ENCODE assay signal across 29 cellular contexts in the genomic region with DNA sequence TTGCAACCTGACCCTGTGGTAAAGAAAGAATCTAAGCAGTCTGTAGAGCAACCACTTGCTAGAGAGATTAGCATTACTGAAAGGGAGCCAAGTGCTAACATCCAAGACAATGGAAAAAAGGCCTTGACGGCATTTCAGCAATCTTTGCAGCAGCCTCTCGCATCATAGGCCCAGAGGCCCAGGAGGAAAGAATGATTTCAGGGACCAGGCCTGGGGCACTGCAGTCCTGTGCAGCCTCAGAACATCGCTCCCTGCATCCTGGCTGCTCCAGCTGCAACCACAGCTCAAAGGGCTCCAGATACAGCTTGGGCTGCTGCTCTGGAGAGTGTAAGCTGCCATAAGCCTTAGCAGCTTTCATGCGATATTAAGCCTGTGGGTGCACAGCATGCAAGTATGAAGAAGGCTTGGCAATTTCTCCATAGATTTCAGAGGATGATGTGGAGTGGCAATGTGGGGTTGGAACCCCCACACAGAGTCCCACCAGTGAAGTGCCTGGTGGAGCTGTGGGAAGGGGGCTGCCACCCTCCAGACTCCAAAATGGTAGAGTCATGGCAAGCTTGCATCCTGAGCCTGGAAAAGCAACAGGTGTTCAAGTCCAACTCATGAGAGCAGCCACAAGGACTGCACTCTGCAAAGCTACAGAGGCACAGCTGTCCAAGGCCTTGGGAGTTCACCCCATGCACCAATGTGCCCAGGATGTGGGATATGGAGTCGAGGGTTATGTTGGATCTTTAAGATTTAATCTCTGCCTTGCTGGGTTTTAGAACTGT.
"Had no signal": no experiment of that assay in that cellular context is flagged by ENCODE, and none has a peak within 500 bp of the region (broad histone marks: within the 10 kb centered on the region; RNA-seq: fewer than 3 reads in every experiment).

No MANE protein-coding gene starts in this region.

- H3K9me3 ChIP-seq: neutrophil, testis, thyroid gland, transverse colon had no signal

- H3K27me3 ChIP-seq: heart right ventricle, hepatocyte, left lung, neural progenitor cell, neutrophil, stomach, testis, thyroid gland, transverse colon, upper lobe of left lung had no signal

- H3K4me1 ChIP-seq: heart right ventricle, left lung, lower lobe of right lung, neural progenitor cell, parathyroid adenoma, stomach, testis, thyroid gland, transverse colon, upper lobe of left lung had no signal

- H3K27ac ChIP-seq: heart right ventricle, hepatocyte, left lung, lower lobe of right lung, neural progenitor cell, neutrophil, parathyroid adenoma, skin epidermis, stomach, testis, thyroid gland, transverse colon, upper lobe of left lung had no signal

- DNase-seq: heart right ventricle; kidney glomerular epithelial cell; left colon; left lung; lower lobe of right lung; mammary epithelial cell; mesenchymal stem cell; naive B cell; natural killer cell; nephron progenitor cell; occipital lobe; right cardiac atrium; stimulated activated CD4-positive, alpha-beta T cell treated with anti-CD3 and anti-CD28 coated beads, Interleukin-12 subunit alpha, Interleukin-12 subunit beta, amount 100 ng/mL, for 4 hours; stimulated activated CD4-positive, alpha-beta T cell treated with anti-CD3 and anti-CD28 coated beads, Interleukin-15, amount 100 ng/mL, for 24 hours; stimulated activated CD4-positive, alpha-beta T cell treated with anti-CD3 and anti-CD28 coated beads, Interleukin-2, amount 100 ng/mL, for 24 hours; stimulated activated CD4-positive, alpha-beta T cell treated with anti-CD3 and anti-CD28 coated beads, Interleukin-4, amount 100 ng/mL, for 1 hour; stimulated activated naive B cell treated with anti-CD40 and anti-IgM and Interleukin-4, amounts not matched to agents 10 μg/mL and 1 μg/mL and 100 μg/mL, for 72 hours; stimulated activated naive CD8-positive, alpha-beta T cell treated with anti-CD3 and anti-CD28 coated beads, Interleukin-15, Interleukin-2, amounts not matched to agents 100 U/mL and 50 U/mL, for 24 hours; stomach; testis; thyroid gland; transverse colon; upper lobe of left lung had no signal

- H3K36me3 ChIP-seq: heart right ventricle, left lung, lower lobe of right lung, neural progenitor cell, neutrophil, stomach, thyroid gland, transverse colon, upper lobe of left lung had no signal

- H3K4me3 ChIP-seq: heart right ventricle, hepatocyte, left lung, lower lobe of right lung, neural progenitor cell, skin epidermis, stomach, testis, thyroid gland, transverse colon, upper lobe of left lung had no signal

- ATAC-seq: heart right ventricle; left colon; left lung; lower lobe of right lung; right cardiac atrium; sciatic nerve; stimulated activated naive B cell treated with anti-CD40 and anti-IgM and Interleukin-4, amounts not matched to agents 10 μg/mL and 1 μg/mL and 100 μg/mL, for 72 hours; stimulated activated naive CD8-positive, alpha-beta T cell treated with anti-CD3 and anti-CD28 coated beads, Interleukin-15, Interleukin-2, amounts not matched to agents 100 U/mL and 50 U/mL, for 24 hours had no signal
